Comparison of ENCODE assay signal across 18 cellular contexts in the genomic region with DNA sequence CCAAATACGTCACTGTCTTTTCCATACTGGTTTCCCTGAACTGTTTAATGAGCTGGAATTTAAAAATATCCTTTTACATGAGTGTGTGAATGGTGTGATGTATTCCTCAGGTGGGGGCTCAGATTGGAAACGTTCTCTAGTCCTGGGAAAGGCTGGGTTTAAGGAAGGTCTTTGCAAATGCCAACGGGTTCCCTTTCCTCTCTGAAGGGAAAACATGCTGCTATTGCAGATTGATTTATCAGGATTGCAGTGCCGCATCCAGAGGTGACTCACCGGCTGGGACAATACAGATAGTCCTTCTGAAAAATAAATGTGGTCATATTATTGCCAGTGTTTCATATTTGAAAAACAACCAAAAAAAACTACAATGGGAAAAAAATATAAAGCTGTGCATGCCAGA.
A peak's percentile ranks its signal among the peaks of the same experiment; 100 is the strongest.
DNase-seq lines count a peak whose midpoint lies in the region; ATAC-seq and TF ChIP-seq lines count a peak whose summit lies in the region.
"Had no signal": no experiment of that assay in that cellular context is flagged by ENCODE, and none has a peak within 500 bp of the region (broad histone marks: within the 10 kb centered on the region; RNA-seq: fewer than 3 reads in every experiment).

No MANE protein-coding gene starts in this region.

- H3K27ac ChIP-seq in adrenal gland, result peak overlapping the region in 1 of 5 donors; percentile 31
- H3K27ac ChIP-seq in smooth muscle cell (ENCODE audit: low read depth), result no peak overlapping the region
- no peak overlapping the region for H3K27ac ChIP-seq in coronary artery
- H3K27ac ChIP-seq: A549, SJCRH30 had no signal

- H3K9me3 ChIP-seq in adrenal gland (replicated peaks in 1 of 3), result no peaks in the 10 kb centered on the region
- H3K9me3 ChIP-seq in smooth muscle cell (replicated peaks; ENCODE audit: low read depth), result no peaks in the 10 kb centered on the region
- H3K9me3 ChIP-seq: A549, BE2C, SJCRH30 had no signal

- 40 to 49% (median 47%) methylated on average over 5 of the region's 5 CpGs for WGBS in adrenal gland, 4 donors
- WGBS in smooth muscle cell (ENCODE audit: low lambda C conversion rate), result 68% methylated on average over 5 of the region's 5 CpGs

- H3K27me3 ChIP-seq in adrenal gland (no peaks in the 10 kb centered on the region), smooth muscle cell (ENCODE audit: low read depth) (no peaks in the 10 kb centered on the region)
- H3K27me3 ChIP-seq: BE2C, SJCRH30 had no signal

- H3K79me2 ChIP-seq in smooth muscle cell (ENCODE audit: low read depth), result no peaks in the 10 kb centered on the region

- peak overlapping the region; percentile 8 for H2AFZ ChIP-seq in smooth muscle cell (ENCODE audit: low read depth)

- CTCF ChIA-PET in activated CD8-positive, alpha-beta T cell treated with anti-CD3 and anti-CD28 coated beads for 36 hours (lab: Charles Lee), result no interaction called here

- H3K27me3 Mint-ChIP-seq in activated CD8-positive, alpha-beta T cell treated with anti-CD3 and anti-CD28 coated beads for 36 hours, result no peaks in the 10 kb centered on the region
- no peaks in the 10 kb centered on the region for H3K27me3 Mint-ChIP-seq in progenitor cell of endocrine pancreas

- H3K9ac ChIP-seq in smooth muscle cell (ENCODE audit: low read depth), result no peak overlapping the region

- H3K4me3 ChIP-seq in adrenal gland (no peak overlapping the region), fibroblast of mammary gland (ENCODE audit: control insufficient read depth, low read depth, low read length) (no peak overlapping the region), smooth muscle cell (no peak overlapping the region), coronary artery (no peak overlapping the region)
- H3K4me3 ChIP-seq: A549, SJCRH30 had no signal

- H4K20me1 ChIP-seq in smooth muscle cell (ENCODE audit: low read depth), result no peaks in the 10 kb centered on the region

- no peak for TF ChIP-seq POLR2A in adrenal gland (IDR thresholded peaks at IDR 0.05)

- intact Hi-C loops in adrenal gland (cut with DNase I), result no loop called here
- intact Hi-C loops in activated CD8-positive, alpha-beta T cell treated with anti-CD3 and anti-CD28 coated beads for 36 hours (cut with micrococcal nuclease), result no loop called here

- no peak overlapping the region for H3K4me2 ChIP-seq in smooth muscle cell
- H3K4me2 ChIP-seq: A549 had no signal

- no peaks in the 10 kb centered on the region for H3K4me1 Mint-ChIP-seq in activated CD8-positive, alpha-beta T cell treated with anti-CD3 and anti-CD28 coated beads for 36 hours (ENCODE audit: low read depth)
- peaks cover 2% of the 10 kb centered on the region for H3K4me1 Mint-ChIP-seq in progenitor cell of endocrine pancreas (ENCODE audit: low read depth)

- no peaks in the 10 kb centered on the region for H3K4me1 ChIP-seq in adrenal gland (replicated peaks in 1 of 2)
- no peaks in the 10 kb centered on the region for H3K4me1 ChIP-seq in smooth muscle cell (ENCODE audit: low read depth)
- H3K4me1 ChIP-seq: A549, BE2C, SJCRH30 had no signal

- POLR2A ChIA-PET in activated CD8-positive, alpha-beta T cell treated with anti-CD3 and anti-CD28 coated beads for 36 hours (lab: Charles Lee), result no interaction called here

- peaks cover 2% of the 10 kb centered on the region for H3K9me3 Mint-ChIP-seq in activated CD8-positive, alpha-beta T cell treated with anti-CD3 and anti-CD28 coated beads for 36 hours
- no peaks in the 10 kb centered on the region for H3K9me3 Mint-ChIP-seq in progenitor cell of endocrine pancreas (ENCODE audit: low read depth)

- no peaks in the 10 kb centered on the region for H3K36me3 Mint-ChIP-seq in activated CD8-positive, alpha-beta T cell treated with anti-CD3 and anti-CD28 coated beads for 36 hours (ENCODE audit: low read depth)
- H3K36me3 Mint-ChIP-seq in progenitor cell of endocrine pancreas (ENCODE audit: insufficient read depth), result no peaks in the 10 kb centered on the region

- H3K36me3 ChIP-seq in adrenal gland (replicated peaks in 1 of 2) (no peaks in the 10 kb centered on the region), smooth muscle cell (ENCODE audit: low read depth) (no peaks in the 10 kb centered on the region)
- H3K36me3 ChIP-seq: BE2C, SJCRH30 had no signal

- no peak for ATAC-seq in activated CD8-positive, alpha-beta T cell treated with anti-CD3 and anti-CD28 coated beads for 36 hours
- ATAC-seq: A549, Panc1 had no signal

- no peak overlapping the region for H3K27ac Mint-ChIP-seq in activated CD8-positive, alpha-beta T cell treated with anti-CD3 and anti-CD28 coated beads for 36 hours
- no peak overlapping the region for H3K27ac Mint-ChIP-seq in progenitor cell of endocrine pancreas

- H3K4me3 Mint-ChIP-seq in activated CD8-positive, alpha-beta T cell treated with anti-CD3 and anti-CD28 coated beads for 36 hours, result no peak overlapping the region
- no peak overlapping the region for H3K4me3 Mint-ChIP-seq in progenitor cell of endocrine pancreas (ENCODE audit: low read depth)

- DNase-seq in LHCN-M2 (ENCODE audit: low read depth) (peak; percentile 16), adrenal gland (peak; percentile 21 to 56 (median 39)), fibroblast of mammary gland (ENCODE audit: low read depth) (peak; percentile 28), smooth muscle cell (lab: John Stamatoyannopoulos, UW; ENCODE audit: unreplicated experiment) (no peak), coronary artery (ENCODE audit: low spot score) (no peak), progenitor cell of endocrine pancreas (ENCODE audit: low spot score, unreplicated experiment) (no peak)
- DNase-seq in activated CD8-positive, alpha-beta T cell treated with anti-CD3 and anti-CD28 coated beads for 36 hours, result no peak
- DNase-seq: BE2C, EL, GF-D8, Karpas-422, NCI-H1417, NCI-H187, NCI-H510A, NCI-H748 treated with DMSO at 0.1 percent for 48 hours, SJCRH30 had no signal

- no peak for TF ChIP-seq CTCF in adrenal gland (IDR thresholded peaks at IDR 0.05)
- TF ChIP-seq CTCF in fibroblast of mammary gland (conservative IDR thresholded peaks at IDR 0.05; ENCODE audit: control insufficient read depth, insufficient read depth, low read depth, low read length), result no peak
- TF ChIP-seq CTCF in smooth muscle cell (IDR thresholded peaks at IDR 0.05; ENCODE audit: borderline replicate concordance, insufficient read depth, poor library complexity, severe bottlenecking), result no peak
- TF ChIP-seq CTCF in activated CD8-positive, alpha-beta T cell treated with anti-CD3 and anti-CD28 coated beads for 36 hours (IDR thresholded peaks at IDR 0.05), result no peak
- no peak for TF ChIP-seq CTCF in coronary artery (IDR thresholded peaks at IDR 0.05)
- TF ChIP-seq CTCF in progenitor cell of endocrine pancreas (IDR thresholded peaks at IDR 0.05; ENCODE audit: unreplicated experiment), result no peak

- H3F3A ChIP-seq in smooth muscle cell (ENCODE audit: low read depth), result no peaks in the 10 kb centered on the region

Comparison
In these comparisons a context has a peak if more than half of its experiments do, and no peak if none do; other contexts are left out.
1. DNase-seq: peak in LHCN-M2 (single experiment), adrenal gland (7 of 7) and fibroblast of mammary gland (single experiment); none in smooth muscle cell (single experiment), activated CD8-positive, alpha-beta T cell treated with anti-CD3 and anti-CD28 coated beads for 36 hours (single experiment), coronary artery (single experiment) and progenitor cell of endocrine pancreas (single experiment).